In genomic region chr6:112150363-112150762, GRCh38 we compare ENCODE assay signal across 10 cellular contexts.
DNase-seq lines count a peak whose midpoint lies in the region; ATAC-seq and TF ChIP-seq lines count a peak whose summit lies in the region.
"Had no signal": no experiment of that assay in that cellular context is flagged by ENCODE, and none has a peak within 500 bp of the region (broad histone marks: within the 10 kb centered on the region; RNA-seq: fewer than 3 reads in every experiment).

No MANE protein-coding gene starts in this region.

- no peaks in the 10 kb centered on the region for H3K9me3 Mint-ChIP-seq in GM23338

- H3K79me2 ChIP-seq in GM23338 (replicated peaks; ENCODE audit: insufficient read depth) = no peaks in the 10 kb centered on the region

- in situ Hi-C loops in HAP-1 (cut with MboI; ENCODE audit: low sequenced_read_pairs) = loop anchor here (25.0 kb wide), 1 partner anchor 1762 kb away; no protein-coding TSS in a partner anchor

- H3K4me1 ChIP-seq in GM23338 (ENCODE audit: insufficient read depth) = no peaks in the 10 kb centered on the region
- H3K4me1 ChIP-seq in Peyer's patch = peaks cover 0 to under 1% (median 0%) of the 10 kb centered on the region in 4 donors
- no peaks in the 10 kb centered on the region for H3K4me1 ChIP-seq in skeletal muscle tissue (ENCODE audit: control insufficient read depth in 3 of 3, insufficient read depth in 3 of 3, low read length in 3 of 3)
- no peaks in the 10 kb centered on the region for H3K4me1 ChIP-seq in HAP-1

- H3K27me3 Mint-ChIP-seq in GM23338 (ENCODE audit: insufficient read depth, low read depth, poor library complexity) = no peaks in the 10 kb centered on the region

- no peak for TF ChIP-seq POLR2A in Peyer's patch (IDR thresholded peaks at IDR 0.05)

- ATAC-seq in GM23338 = peak; percentile 44; the same call in 2 of the 3 replicates
- ATAC-seq in Right ventricle myocardium superior (ENCODE audit: poor library complexity) = peak; percentile 67

- H3K9me2 ChIP-seq in GM23338 (ENCODE audit: insufficient read depth) = no peaks in the 10 kb centered on the region

- H3K36me3 ChIP-seq in GM23338 (ENCODE audit: insufficient read depth) (no peaks in the 10 kb centered on the region), Peyer's patch (peaks cover 0 to 6% (median 0%) of the 10 kb centered on the region in 3 donors), skeletal muscle tissue (ENCODE audit: control insufficient read depth in 3 of 3, insufficient read depth in 3 of 3, low read length in 3 of 3) (peaks cover 0 to 3% (median 3%) of the 10 kb centered on the region in 3 donors), HAP-1 (replicated peaks) (no peaks in the 10 kb centered on the region)

- H3K27ac Mint-ChIP-seq in GM23338 = no peak overlapping the region

- H3K4me3 ChIP-seq in GM23338 (no peak overlapping the region), Peyer's patch (no peak overlapping the region), skeletal muscle tissue (ENCODE audit: low read length in 3 of 3) (no peak overlapping the region), HAP-1 (no peak overlapping the region)

- no peak overlapping the region for H3K9ac ChIP-seq in skeletal muscle tissue (ENCODE audit: low read depth in 1 of 3, low read length in 3 of 3)

- intact Hi-C loops in Right ventricle myocardium superior (cut with DNase I) = no loop called here

- no peak overlapping the region for H3K4me2 ChIP-seq in GM23338

- DNase-seq in GM23338 (ENCODE audit: low spot score) (no peak), Peyer's patch (no peak), Right ventricle myocardium superior (no peak), SHP77 (lab: John Stamatoyannopoulos, UW) (no peak), cortex of kidney (lab: John Stamatoyannopoulos, UW) (no peak), HAP-1 (ENCODE audit: low spot score in 2 of 2) (no peak)
- DNase-seq: DND-41, foreskin melanocyte, NCI-H774 had no signal

- no peaks in the 10 kb centered on the region; the same call in 2 of the 3 replicates for H3K4me1 Mint-ChIP-seq in GM23338

- H4K20me1 ChIP-seq in GM23338 (replicated peaks; ENCODE audit: insufficient read depth) = no peaks in the 10 kb centered on the region

- H3K4me3 Mint-ChIP-seq in GM23338 = no peak overlapping the region

- H3K36me3 Mint-ChIP-seq in GM23338 (ENCODE audit: low read depth) = no peaks in the 10 kb centered on the region

- no peaks in the 10 kb centered on the region for H3K9me3 ChIP-seq in Peyer's patch
- no peaks in the 10 kb centered on the region for H3K9me3 ChIP-seq in skeletal muscle tissue (ENCODE audit: control insufficient read depth in 3 of 3, low read length in 3 of 3)
- no peaks in the 10 kb centered on the region for H3K9me3 ChIP-seq in HAP-1

- TF ChIP-seq CTCF in GM23338 (conservative IDR thresholded peaks at IDR 0.05; ENCODE audit: low read depth in 2 of 2) = no peak; a peak in 1 of 4 replicates
- TF ChIP-seq CTCF in Peyer's patch (IDR thresholded peaks at IDR 0.05) = no peak

- H3F3A ChIP-seq in GM23338 (replicated peaks; ENCODE audit: low read depth) = no peaks in the 10 kb centered on the region

- H3K27ac ChIP-seq in GM23338 (ENCODE audit: low read depth) (no peak overlapping the region), Peyer's patch (peak overlapping the region in 3 of 4 donors; percentile 16 to 58 (median 58)), skeletal muscle tissue (ENCODE audit: low read depth, low read length) (peak overlapping the region; percentile 46)

- no peaks in the 10 kb centered on the region for H3K27me3 ChIP-seq in GM23338 (ENCODE audit: insufficient read depth)
- H3K27me3 ChIP-seq in Peyer's patch = no peaks in the 10 kb centered on the region
- no peaks in the 10 kb centered on the region for H3K27me3 ChIP-seq in skeletal muscle tissue (ENCODE audit: control insufficient read depth in 3 of 3, insufficient read depth in 3 of 3, low read length in 3 of 3)
- no peaks in the 10 kb centered on the region for H3K27me3 ChIP-seq in HAP-1 (ENCODE audit: low read depth)

- H2AFZ ChIP-seq in GM23338 = no peak overlapping the region

TF ChIP-seq in GM23338, 12 proteins besides CTCF, POLR2A, EP300 and RAD21:
- TF ChIP-seq EZH2phosphoT487 (IDR thresholded peaks at IDR 0.05; ENCODE audit: unreplicated experiment) (no peak), JUNB (IDR thresholded peaks at IDR 0.05; ENCODE audit: unreplicated experiment) (no peak), ZNF114 (CRISPR knock-in tag; IDR thresholded peaks at IDR 0.05) (no peak), NANOG (IDR thresholded peaks at IDR 0.05; ENCODE audit: borderline replicate concordance) (no peak), EZH2 (IDR thresholded peaks at IDR 0.05; ENCODE audit: low read depth, unreplicated experiment) (no peak), ZNF331 (CRISPR knock-in tag; IDR thresholded peaks at IDR 0.05; ENCODE audit: low read depth) (no peak), CREB1 (CRISPR knock-in tag; IDR thresholded peaks at IDR 0.05; ENCODE audit: low read depth) (no peak), STAT1 (IDR thresholded peaks at IDR 0.05; ENCODE audit: unreplicated experiment) (no peak)
